ENCODE assay signal across 20 cellular contexts in genomic region chr14:91732859-91733477, GRCh38. TPM values are rescaled to one million over a fixed set of nuclear protein-coding genes. Genes with fewer than 3 reads are reported as not detected.
A peak's percentile ranks its signal among the peaks of the same experiment; 100 is the strongest.
DNase-seq lines count a peak whose midpoint lies in the region; ATAC-seq and TF ChIP-seq lines count a peak whose summit lies in the region.
"Had no signal": no experiment of that assay in that cellular context is flagged by ENCODE, and none has a peak within 500 bp of the region (broad histone marks: within the 10 kb centered on the region; RNA-seq: fewer than 3 reads in every experiment).

No MANE protein-coding gene starts in this region.

- no peak overlapping the region for H3K4ac ChIP-seq in trophoblast cell (ENCODE audit: low read depth, low read length)

- H3K27me3 Mint-ChIP-seq in nephron progenitor cell (ENCODE audit: low read depth, poor library complexity) = peaks cover 2% of the 10 kb centered on the region
- peaks cover 10 to 18% of the 10 kb centered on the region in 2 donors for H3K27me3 Mint-ChIP-seq in natural killer cell treated with Interleukin-12 subunit alpha and Interleukin-12 subunit beta and Interleukin-15 and Interleukin-18, amount 100 ng/mL, for 72 hours

- no peak overlapping the region for H3K9ac ChIP-seq in trophoblast cell (ENCODE audit: low read length)

- no peak overlapping the region for H4K91ac ChIP-seq in trophoblast cell (ENCODE audit: low read depth, low read length)

- no peak overlapping the region for H3K27ac ChIP-seq in HEK293 (ENCODE audit: extremely low read depth, low read depth, low read length)
- H3K27ac ChIP-seq in trophoblast cell (ENCODE audit: low read depth, low read length) = no peak overlapping the region
- H3K27ac ChIP-seq: left lung had no signal

- TF ChIP-seq CTCF in HEK293 (tag by site-specific recombination; IDR thresholded peaks at IDR 0.05) (no peak), nephron progenitor cell (IDR thresholded peaks at IDR 0.05) (no peak)

- WGBS in trophoblast cell (ENCODE audit: extremely low coverage, insufficient coverage, insufficient read length) = no CpG with 5 or more reads among the region's 2 CpGs

- H3K36me3 ChIP-seq in HEK293 (ENCODE audit: control insufficient read depth in 2 of 2, insufficient read depth in 1 of 2, low read length in 2 of 2) = no peaks in the 10 kb centered on the region
- H3K36me3 ChIP-seq in trophoblast cell (ENCODE audit: control insufficient read depth in 1 of 2, insufficient read depth in 2 of 2, low read length in 2 of 2) = no peaks in the 10 kb centered on the region
- H3K36me3 ChIP-seq: left lung had no signal

- no peak overlapping the region for H3K14ac ChIP-seq in trophoblast cell (ENCODE audit: low read length)

- H3K79me1 ChIP-seq in trophoblast cell (ENCODE audit: low read length) = no peaks in the 10 kb centered on the region

- no peaks in the 10 kb centered on the region for H3K36me3 Mint-ChIP-seq in nephron progenitor cell (ENCODE audit: low read depth)
- no peaks in the 10 kb centered on the region for H3K36me3 Mint-ChIP-seq in natural killer cell treated with Interleukin-12 subunit alpha and Interleukin-12 subunit beta and Interleukin-15 and Interleukin-18, amount 100 ng/mL, for 72 hours

- peaks cover 3% of the 10 kb centered on the region for H3K9me3 Mint-ChIP-seq in nephron progenitor cell
- H3K9me3 Mint-ChIP-seq in natural killer cell treated with Interleukin-12 subunit alpha and Interleukin-12 subunit beta and Interleukin-15 and Interleukin-18, amount 100 ng/mL, for 72 hours = no peaks in the 10 kb centered on the region
- H3K9me3 Mint-ChIP-seq: HFFc6 had no signal

- peaks cover 15% of the 10 kb centered on the region for H3K4me1 Mint-ChIP-seq in nephron progenitor cell
- H3K4me1 Mint-ChIP-seq in natural killer cell treated with Interleukin-12 subunit alpha and Interleukin-12 subunit beta and Interleukin-15 and Interleukin-18, amount 100 ng/mL, for 72 hours (ENCODE audit: low read depth in 2 of 2) = no peaks in the 10 kb centered on the region
- H3K4me1 Mint-ChIP-seq: B cell had no signal

- no peak for ATAC-seq in natural killer cell treated with Interleukin-12 subunit alpha and Interleukin-12 subunit beta and Interleukin-15 and Interleukin-18, amount 100 ng/mL, for 72 hours
- no peak for ATAC-seq in GM19324 (IDR thresholded peaks at IDR 0.05; ENCODE audit: low FRiP score, unreplicated experiment)
- ATAC-seq: left lung had no signal

- no peak overlapping the region for H2AK5ac ChIP-seq in trophoblast cell (ENCODE audit: low read length)

- no peak overlapping the region for H2BK120ac ChIP-seq in trophoblast cell (ENCODE audit: insufficient read depth, low read length, poor library complexity)

- no peak overlapping the region for H2AFZ ChIP-seq in trophoblast cell (ENCODE audit: insufficient read depth, low read length, poor library complexity)

- H3K9me3 ChIP-seq in HEK293 (ENCODE audit: control insufficient read depth, insufficient read depth, low read depth, low read length) (no peaks in the 10 kb centered on the region), trophoblast cell (ENCODE audit: insufficient read depth, low read depth, low read length) (no peaks in the 10 kb centered on the region)
- H3K9me3 ChIP-seq: left lung had no signal

- CTCF ChIA-PET in HEK293 (lab: Yijun Ruan, JAX) = interaction anchor here (0.6 to 0.7 kb wide), 2 partner anchors 81 to 83 kb away, joined by 3 read pairs; no protein-coding TSS in a partner anchor

- POLR2A ChIA-PET in HEK293 (lab: Yijun Ruan, JAX) = no interaction called here

- H3K23ac ChIP-seq in trophoblast cell (ENCODE audit: low read length) = no peak overlapping the region

- no peak overlapping the region for H4K12ac ChIP-seq in trophoblast cell (ENCODE audit: low read depth, low read length)

- H3K4me2 ChIP-seq in trophoblast cell (ENCODE audit: low read length) = no peak overlapping the region

- H3K18ac ChIP-seq in trophoblast cell (ENCODE audit: low read length) = no peak overlapping the region

- H3K4me1 ChIP-seq in HEK293 (ENCODE audit: control insufficient read depth, insufficient read depth, low read length) = no peaks in the 10 kb centered on the region
- no peaks in the 10 kb centered on the region for H3K4me1 ChIP-seq in trophoblast cell (ENCODE audit: control insufficient read depth in 1 of 2, insufficient read depth in 2 of 2, low read length in 2 of 2)
- H3K4me1 ChIP-seq: left lung had no signal

- DNase-seq in AG20443 (ENCODE audit: low spot score) (peak; percentile 26), fibroblast of gingiva (ENCODE audit: low read depth) (peak; percentile 63), nephron progenitor cell (no peak), NCI-H1092 treated with DMSO at 0.1 percent for 48 hours (lab: John Stamatoyannopoulos, UW) (no peak), trophoblast cell (no peak)
- DNase-seq in natural killer cell treated with Interleukin-12 subunit alpha and Interleukin-12 subunit beta and Interleukin-15 and Interleukin-18, amount 100 ng/mL, for 72 hours (ENCODE audit: low spot score) = no peak
- DNase-seq: activated CD4-positive, alpha-beta T cell treated with anti-CD3 and anti-CD28 coated beads for 1 hour; activated CD8-positive, alpha-beta memory T cell treated with anti-CD3 and anti-CD28 coated beads, Interleukin-2, amount 50 U/mL, for 4 hours; activated naive CD4-positive, alpha-beta T cell treated with Interleukin-2 at 50 U/mL for 16 hours; GF-D8; HFFc6; left lung; NCI-H1048; NCI-H2171; small intestine; stimulated activated CD8-positive, alpha-beta memory T cell treated with anti-CD3 and anti-CD28 coated beads, Interleukin-4, amount 100 ng/mL, for 48 hours; T1000 had no signal

- no peak overlapping the region for H3K4me3 Mint-ChIP-seq in nephron progenitor cell
- H3K4me3 Mint-ChIP-seq in natural killer cell treated with Interleukin-12 subunit alpha and Interleukin-12 subunit beta and Interleukin-15 and Interleukin-18, amount 100 ng/mL, for 72 hours = no peak overlapping the region
- H3K4me3 Mint-ChIP-seq: B cell, HFFc6 had no signal

- H3K4me3 ChIP-seq in HEK293 (ENCODE audit: low read depth, low read length) = no peak overlapping the region
- H3K4me3 ChIP-seq in trophoblast cell (ENCODE audit: low read depth, low read length) = no peak overlapping the region
- H3K4me3 ChIP-seq: left lung had no signal

- peak overlapping the region; percentile 17 for H3K27ac Mint-ChIP-seq in nephron progenitor cell
- no peak overlapping the region for H3K27ac Mint-ChIP-seq in natural killer cell treated with Interleukin-12 subunit alpha and Interleukin-12 subunit beta and Interleukin-15 and Interleukin-18, amount 100 ng/mL, for 72 hours
- H3K27ac Mint-ChIP-seq: B cell, HFFc6 had no signal

- H2BK5ac ChIP-seq in trophoblast cell (ENCODE audit: low read depth, low read length, poor library complexity) = no peak overlapping the region

- no peak overlapping the region for H4K8ac ChIP-seq in trophoblast cell (ENCODE audit: low read depth, low read length)

- H3K27me3 ChIP-seq in trophoblast cell (ENCODE audit: insufficient read depth, low read length) = no peaks in the 10 kb centered on the region
- H3K27me3 ChIP-seq: left lung had no signal

- no peaks in the 10 kb centered on the region for H3K79me2 ChIP-seq in trophoblast cell (ENCODE audit: control insufficient read depth, insufficient read depth, low read length, poor library complexity)

- H2BK12ac ChIP-seq in trophoblast cell (ENCODE audit: low read length) = no peak overlapping the region

TF ChIP-seq in HEK293, 187 proteins besides CTCF, POLR2A, EP300 and RAD21:
- TF ChIP-seq ZNF324 (tag by site-specific recombination; IDR thresholded peaks at IDR 0.05) (no peak), ZFHX2 (tag by site-specific recombination; conservative IDR thresholded peaks at IDR 0.05) (0 out of 2 replicates have a peak, but pooled peaks have one; percentile 23), ZFP41 (tag by site-specific recombination; IDR thresholded peaks at IDR 0.05; ENCODE audit: borderline replicate concordance) (no peak), MYNN (tag by site-specific recombination; IDR thresholded peaks at IDR 0.05; ENCODE audit: borderline replicate concordance) (0 out of 2 replicates have a peak, but pooled peaks have one; percentile 23), ZBTB20 (tag by site-specific recombination; IDR thresholded peaks at IDR 0.05) (no peak), IKZF3 (tag by site-specific recombination; IDR thresholded peaks at IDR 0.05) (no peak), ZNF654 (tag by site-specific recombination; IDR thresholded peaks at IDR 0.05; ENCODE audit: low read depth) (no peak)

RNA-seq across cellular contexts. Expression of gene CATSPERB, which starts 1.1 kb away (rescaled TPM):
- total RNA-seq in natural killer cell treated with Interleukin-12 subunit alpha and Interleukin-12 subunit beta and Interleukin-15 and Interleukin-18, amount 100 ng/mL, for 72 hours = under 1 TPM in 1 of 2 donors, not detected in 1; 0.70 TPM
- polyA plus RNA-seq in trophoblast cell (2013) = 0.34 and 0.40 TPM in 2 replicates
- total RNA-seq: HFFc6 had no signal

Comparison
In these comparisons a context has a peak if more than half of its experiments do, and no peak if none do; other contexts are left out.
1. DNase-seq: peak in AG20443 (single experiment) and fibroblast of gingiva (single experiment); none in nephron progenitor cell (single experiment), NCI-H1092 treated with DMSO at 0.1 percent for 48 hours (single experiment), natural killer cell treated with Interleukin-12 subunit alpha and Interleukin-12 subunit beta and Interleukin-15 and Interleukin-18, amount 100 ng/mL, for 72 hours (single experiment) and trophoblast cell (0 of 2).